Comparison of ENCODE assay signal across 8 cellular contexts in the genomic region with DNA sequence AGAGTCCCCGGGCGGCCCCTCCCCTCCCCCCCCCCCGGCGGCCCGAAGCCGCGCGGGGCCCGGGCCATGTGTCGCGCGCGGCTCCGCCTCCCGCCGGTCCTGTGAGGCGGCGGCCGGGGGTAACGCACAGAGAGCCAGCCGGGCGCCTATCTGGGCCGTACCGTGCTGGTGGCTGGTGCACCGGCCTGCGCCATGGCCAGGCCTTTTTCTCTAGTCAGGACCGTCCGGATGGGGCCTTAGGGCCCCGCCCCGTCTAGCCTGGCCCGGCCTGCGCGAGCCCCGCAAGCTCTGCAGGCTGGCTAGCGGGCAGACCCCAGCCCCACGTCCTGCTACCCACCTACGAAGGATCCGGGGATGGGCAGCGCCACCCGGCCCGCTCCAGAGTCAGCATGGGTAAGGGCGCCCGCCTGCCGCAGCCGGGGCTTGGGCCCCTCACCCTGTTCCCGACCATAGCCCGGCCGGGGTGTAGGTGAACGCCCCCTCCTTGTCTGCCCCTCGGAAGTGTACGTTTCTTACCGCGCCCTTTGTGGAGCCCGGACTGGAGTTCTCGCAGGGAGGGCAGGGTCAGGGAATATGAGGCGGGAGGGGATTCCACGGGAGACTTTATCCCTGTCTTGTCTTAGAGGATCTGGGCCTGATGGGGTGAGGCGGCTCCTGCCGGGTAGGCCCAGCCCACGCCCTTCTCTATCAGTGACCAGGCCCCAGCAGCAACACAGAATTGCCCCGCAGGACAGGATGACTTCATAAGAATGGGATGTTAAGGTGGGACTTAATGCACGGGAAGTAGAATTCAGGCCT. TPM values are rescaled to one million over a fixed set of nuclear protein-coding genes. Genes with fewer than 3 reads are reported as not detected.
DNase-seq lines count a peak whose midpoint lies in the region; ATAC-seq and TF ChIP-seq lines count a peak whose summit lies in the region.

A gene with protein sequence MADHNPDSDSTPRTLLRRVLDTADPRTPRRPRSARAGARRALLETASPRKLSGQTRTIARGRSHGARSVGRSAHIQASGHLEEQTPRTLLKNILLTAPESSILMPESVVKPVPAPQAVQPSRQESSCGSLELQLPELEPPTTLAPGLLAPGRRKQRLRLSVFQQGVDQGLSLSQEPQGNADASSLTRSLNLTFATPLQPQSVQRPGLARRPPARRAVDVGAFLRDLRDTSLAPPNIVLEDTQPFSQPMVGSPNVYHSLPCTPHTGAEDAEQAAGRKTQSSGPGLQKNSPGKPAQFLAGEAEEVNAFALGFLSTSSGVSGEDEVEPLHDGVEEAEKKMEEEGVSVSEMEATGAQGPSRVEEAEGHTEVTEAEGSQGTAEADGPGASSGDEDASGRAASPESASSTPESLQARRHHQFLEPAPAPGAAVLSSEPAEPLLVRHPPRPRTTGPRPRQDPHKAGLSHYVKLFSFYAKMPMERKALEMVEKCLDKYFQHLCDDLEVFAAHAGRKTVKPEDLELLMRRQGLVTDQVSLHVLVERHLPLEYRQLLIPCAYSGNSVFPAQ (minus strand): TSS at position 630 of the 798 bp plus-strand sequence. CDS start 13,834 bp downstream, outside the sequence.

- no peak for DNase-seq in Panc1 (ENCODE audit: low read depth, low spot score)
- peak in 1 of 2 donors; percentile 41 for DNase-seq in breast epithelium (ENCODE audit: low spot score in 2 of 2)
- DNase-seq in immature natural killer cell = no peak
- DNase-seq in NCI-H2107 treated with DMSO at 0.1 percent for 48 hours (lab: John Stamatoyannopoulos, UW; ENCODE audit: unreplicated experiment) = no peak

- intact Hi-C loops in Panc1 (cut with micrococcal nuclease; ENCODE audit: unreplicated experiment) (no loop called here), breast epithelium (cut with DNase I; ENCODE audit: low total_unique reads) (no loop called here)

- H3K4me1 Mint-ChIP-seq in immature natural killer cell = peaks cover 49 to 50% of the 10 kb centered on the region in 2 donors

- peaks cover 32 to 89% (median 74%) of the 10 kb centered on the region in 11 experiments; a peak in 21 of 22 replicates for H4K20me1 ChIP-seq in BLaER1 treated with 17β-estradiol and CSF1 and Interleukin-3, amounts not matched to agents 10 nM and 100 nM

- ATAC-seq in GM18870 (IDR thresholded peaks at IDR 0.05; ENCODE audit: unreplicated experiment) (peak; percentile 16), HG03060 (IDR thresholded peaks at IDR 0.05; ENCODE audit: low read depth, unreplicated experiment) (peak; percentile 23), Panc1 (peak; percentile 53)

- peak within 1 kb of the TSS; percentile 85 to 99 (median 95) for H3K9ac ChIP-seq in BLaER1 treated with 17β-estradiol and CSF1 and Interleukin-3, amounts not matched to agents 10 nM and 100 nM
- H3K9ac ChIP-seq in skeletal muscle tissue (ENCODE audit: low read depth in 1 of 3, low read length in 3 of 3) = peak within 1 kb of the TSS; percentile 93 to 98 (median 97)

- H3K36me3 Mint-ChIP-seq in immature natural killer cell = peaks cover 0 to 3% (median 0%) of the 10 kb centered on the region in 3 donors

- H3K27ac ChIP-seq in BLaER1 treated with 17β-estradiol and CSF1 and Interleukin-3, amounts not matched to agents 10 nM and 100 nM = peak within 1 kb of the TSS; percentile 72 to 94 (median 89)
- H3K27ac ChIP-seq in Panc1 (ENCODE audit: low read length) = peak within 1 kb of the TSS; percentile 93
- H3K27ac ChIP-seq in breast epithelium = peak within 1 kb of the TSS; percentile 92 to 94
- H3K27ac ChIP-seq in skeletal muscle tissue (ENCODE audit: low read depth, low read length) = peak within 1 kb of the TSS; percentile 95

- H3K9me3 Mint-ChIP-seq in immature natural killer cell = no peaks in the 10 kb centered on the region

- in situ Hi-C loops in Panc1 (cut with HindIII; ENCODE audit: low pct_unique_long_range_greater_than_20kb, low sequenced_read_pairs) = no loop called here

- no peak for TF ChIP-seq POLR2A in breast epithelium (IDR thresholded peaks at IDR 0.05)

- no peaks in the 10 kb centered on the region for H3K9me3 ChIP-seq in BLaER1 treated with 17β-estradiol and CSF1 and Interleukin-3, amounts not matched to agents 10 nM and 100 nM (replicated peaks in 1 of 11)
- H3K9me3 ChIP-seq in Panc1 (ENCODE audit: control insufficient read depth, insufficient read depth, low read depth, low read length) (no peaks in the 10 kb centered on the region), breast epithelium (no peaks in the 10 kb centered on the region), skeletal muscle tissue (ENCODE audit: control insufficient read depth in 3 of 3, low read length in 3 of 3) (no peaks in the 10 kb centered on the region)

- no TSS peak for BruUV-seq in Panc1 (replicated peaks; lab: Mats Ljungman, UMichigan)

- CTCF ChIA-PET in Panc1 (lab: Charles Lee) = no interaction called here

- peak within 1 kb of the TSS; percentile 82 to 100 (median 100) for H3K4me3 ChIP-seq in BLaER1 treated with 17β-estradiol and CSF1 and Interleukin-3, amounts not matched to agents 10 nM and 100 nM
- H3K4me3 ChIP-seq in Panc1 (ENCODE audit: low read depth in 2 of 2, low read length in 2 of 2) = peak within 1 kb of the TSS; percentile 85 to 92
- H3K4me3 ChIP-seq in breast epithelium = peak within 1 kb of the TSS; percentile 91 to 98 (median 95)
- H3K4me3 ChIP-seq in skeletal muscle tissue (ENCODE audit: low read length in 3 of 3) = peak within 1 kb of the TSS; percentile 85 to 96 (median 88)

- POLR2A ChIA-PET in Panc1 (lab: Charles Lee) = no interaction called here

- peaks cover 46 to 55% (median 52%) of the 10 kb centered on the region in 10 experiments for H3K4me1 ChIP-seq in BLaER1 treated with 17β-estradiol and CSF1 and Interleukin-3, amounts not matched to agents 10 nM and 100 nM
- H3K4me1 ChIP-seq in Panc1 (ENCODE audit: control insufficient read depth, insufficient read depth, low read length) (peaks cover 26% of the 10 kb centered on the region), breast epithelium (peaks cover 16 to 31% of the 10 kb centered on the region in 2 donors), skeletal muscle tissue (ENCODE audit: control insufficient read depth in 3 of 3, insufficient read depth in 3 of 3, low read length in 3 of 3) (peaks cover 49 to 61% (median 53%) of the 10 kb centered on the region in 3 donors)

- no peak for TF ChIP-seq CTCF in Panc1 (IDR thresholded peaks at IDR 0.05)
- TF ChIP-seq CTCF in breast epithelium (IDR thresholded peaks at IDR 0.05) = no peak

- peaks cover 1 to 14% (median 2%) of the 10 kb centered on the region in 3 donors for H3K27me3 Mint-ChIP-seq in immature natural killer cell (ENCODE audit: low read depth in 3 of 3)

- H3K27me3 ChIP-seq in BLaER1 treated with 17β-estradiol and CSF1 and Interleukin-3, amounts not matched to agents 10 nM and 100 nM = no peaks in the 10 kb centered on the region
- no peaks in the 10 kb centered on the region for H3K27me3 ChIP-seq in Panc1 (ENCODE audit: control insufficient read depth, insufficient read depth, low read length)
- no peaks in the 10 kb centered on the region for H3K27me3 ChIP-seq in breast epithelium
- H3K27me3 ChIP-seq in skeletal muscle tissue (ENCODE audit: control insufficient read depth in 3 of 3, insufficient read depth in 3 of 3, low read length in 3 of 3) = no peaks in the 10 kb centered on the region

- H3K4me3 Mint-ChIP-seq in immature natural killer cell = peak within 1 kb of the TSS; percentile 85 to 88 (median 85)

- peak within 1 kb of the TSS; percentile 55 to 92 (median 83) for H3K27ac Mint-ChIP-seq in immature natural killer cell

- peak within 1 kb of the TSS; percentile 95 to 100 (median 99) for H3K4me2 ChIP-seq in BLaER1 treated with 17β-estradiol and CSF1 and Interleukin-3, amounts not matched to agents 10 nM and 100 nM

- H3K36me3 ChIP-seq in BLaER1 treated with 17β-estradiol and CSF1 and Interleukin-3, amounts not matched to agents 10 nM and 100 nM = peaks cover 6 to 39% (median 30%) of the 10 kb centered on the region in 11 experiments
- H3K36me3 ChIP-seq in Panc1 (ENCODE audit: control insufficient read depth, insufficient read depth, low read length) (no peaks in the 10 kb centered on the region; the same call in none of the 2 replicates), breast epithelium (no peaks in the 10 kb centered on the region), skeletal muscle tissue (ENCODE audit: control insufficient read depth in 3 of 3, insufficient read depth in 3 of 3, low read length in 3 of 3) (peaks cover 0 to 9% (median 0%) of the 10 kb centered on the region in 3 donors)

RNA-seq across cellular contexts. Expression of the gene that starts here (rescaled TPM):
- 43.4 TPM for total RNA-seq in Panc1 (2021; ENCODE audit: unreplicated experiment)
- polyA plus RNA-seq in Panc1 (2012; ENCODE audit: insufficient read length) = 27.6 TPM
- 10 to 100 TPM; 35.0 to 52.0 (median 51.5) TPM for total RNA-seq in breast epithelium
- 10 to 100 TPM in 2 of 3 donors, 1 to 10 TPM in 1; 9.3 to 15.0 (median 12.4) TPM for polyA plus RNA-seq in immature natural killer cell
- 14.6 TPM for total RNA-seq in skeletal muscle tissue
